ENCODE assay signal across 12 cellular contexts in genomic region chr20:43721429-43722152, GRCh38. TPM values are rescaled to one million over a fixed set of nuclear protein-coding genes. Genes with fewer than 3 reads are reported as not detected.
A peak's percentile ranks its signal among the peaks of the same experiment; 100 is the strongest.
DNase-seq lines count a peak whose midpoint lies in the region; ATAC-seq and TF ChIP-seq lines count a peak whose summit lies in the region.
"Had no signal": no experiment of that assay in that cellular context is flagged by ENCODE, and none has a peak within 500 bp of the region (broad histone marks: within the 10 kb centered on the region; RNA-seq: fewer than 3 reads in every experiment).

No MANE protein-coding gene starts in this region.

- intact Hi-C loops in transverse colon (cut with DNase I; ENCODE audit: low total_unique reads) = no loop called here

- 37 to 53% methylated on average over 2 to 11 of the region's 15 CpGs for WGBS in transverse colon (ENCODE audit: low coverage in 1 of 2), 2 donors

- H3K27ac Mint-ChIP-seq in activated naive CD8-positive, alpha-beta T cell treated with anti-CD3 and anti-CD28 coated beads, Interleukin-2, amount 50 U/mL, for 24 hours = no peak overlapping the region
- no peak overlapping the region for H3K27ac Mint-ChIP-seq in stimulated activated effector memory CD8-positive, alpha-beta T cell treated with anti-CD3 and anti-CD28 coated beads, Interleukin-12 subunit alpha, Interleukin-12 subunit beta, amount 100 ng/mL, for 72 hours

- H3K27me3 Mint-ChIP-seq in activated naive CD8-positive, alpha-beta T cell treated with anti-CD3 and anti-CD28 coated beads, Interleukin-2, amount 50 U/mL, for 24 hours = no peaks in the 10 kb centered on the region

- H3K27ac ChIP-seq in transverse colon = no peak overlapping the region
- H3K27ac ChIP-seq: testis had no signal

- in situ Hi-C loops in transverse colon (cut with MboI; ENCODE audit: low pct_ligation_motif_present in 1 of 4, low pct_unique_long_range_greater_than_20kb in 1 of 4, low sequenced_read_pairs in 3 of 4) = no loop called here

- peaks cover 48% of the 10 kb centered on the region for H3K4me1 Mint-ChIP-seq in activated naive CD8-positive, alpha-beta T cell treated with anti-CD3 and anti-CD28 coated beads, Interleukin-2, amount 50 U/mL, for 24 hours
- peaks cover 6% of the 10 kb centered on the region for H3K4me1 Mint-ChIP-seq in stimulated activated effector memory CD8-positive, alpha-beta T cell treated with anti-CD3 and anti-CD28 coated beads, Interleukin-12 subunit alpha, Interleukin-12 subunit beta, amount 100 ng/mL, for 72 hours

- no peaks in the 10 kb centered on the region for H3K27me3 ChIP-seq in transverse colon
- H3K27me3 ChIP-seq: testis had no signal

- H3K9me3 ChIP-seq in transverse colon = no peaks in the 10 kb centered on the region
- H3K9me3 ChIP-seq: testis had no signal

- H3K4me1 ChIP-seq in transverse colon = peaks cover 0 to 12% (median 6%) of the 10 kb centered on the region in 4 donors
- H3K4me1 ChIP-seq: testis had no signal

- H3K4me3 Mint-ChIP-seq in activated naive CD8-positive, alpha-beta T cell treated with anti-CD3 and anti-CD28 coated beads, Interleukin-2, amount 50 U/mL, for 24 hours = peak overlapping the region; percentile 30
- H3K4me3 Mint-ChIP-seq in stimulated activated effector memory CD8-positive, alpha-beta T cell treated with anti-CD3 and anti-CD28 coated beads, Interleukin-12 subunit alpha, Interleukin-12 subunit beta, amount 100 ng/mL, for 72 hours = no peak overlapping the region

- peak; percentile 34 for DNase-seq in activated T-cell treated with anti-CD3 and anti-CD28 coated beads, Interleukin-2, amount 50 U/mL, for 1 hour
- no peak for DNase-seq in activated T-cell treated with anti-CD3 and anti-CD28 coated beads, Interleukin-2, amount 50 U/mL, for 48 hours
- peak; percentile 52 to 90 for DNase-seq in NCI-H2081 (lab: John Stamatoyannopoulos, UW)
- DNase-seq in activated naive CD8-positive, alpha-beta T cell treated with anti-CD3 and anti-CD28 coated beads, Interleukin-2, amount 50 U/mL, for 24 hours = no peak
- no peak for DNase-seq in stimulated activated effector memory CD8-positive, alpha-beta T cell treated with anti-CD3 and anti-CD28 coated beads, Interleukin-12 subunit alpha, Interleukin-12 subunit beta, amount 100 ng/mL, for 72 hours (ENCODE audit: low spot score in 2 of 2)
- DNase-seq in activated CD8-positive, alpha-beta memory T cell treated with anti-CD3 and anti-CD28 coated beads, Interleukin-2, amount 50 U/mL, for 48 hours = no peak
- DNase-seq in transverse colon = no peak
- DNase-seq: DND-41, NCI-H1105, testis had no signal

- peaks cover 10% of the 10 kb centered on the region for H3K36me3 Mint-ChIP-seq in activated naive CD8-positive, alpha-beta T cell treated with anti-CD3 and anti-CD28 coated beads, Interleukin-2, amount 50 U/mL, for 24 hours (ENCODE audit: low read depth)
- no peaks in the 10 kb centered on the region for H3K36me3 Mint-ChIP-seq in stimulated activated effector memory CD8-positive, alpha-beta T cell treated with anti-CD3 and anti-CD28 coated beads, Interleukin-12 subunit alpha, Interleukin-12 subunit beta, amount 100 ng/mL, for 72 hours

- H3K9me3 Mint-ChIP-seq in activated naive CD8-positive, alpha-beta T cell treated with anti-CD3 and anti-CD28 coated beads, Interleukin-2, amount 50 U/mL, for 24 hours = peaks cover 5% of the 10 kb centered on the region
- peaks cover 2% of the 10 kb centered on the region for H3K9me3 Mint-ChIP-seq in stimulated activated effector memory CD8-positive, alpha-beta T cell treated with anti-CD3 and anti-CD28 coated beads, Interleukin-12 subunit alpha, Interleukin-12 subunit beta, amount 100 ng/mL, for 72 hours

- no peaks in the 10 kb centered on the region for H3K36me3 ChIP-seq in transverse colon

- TF ChIP-seq POLR2A in transverse colon (IDR thresholded peaks at IDR 0.05) = no peak

- no peak for TF ChIP-seq CTCF in transverse colon (IDR thresholded peaks at IDR 0.05)

- ATAC-seq in activated naive CD8-positive, alpha-beta T cell treated with anti-CD3 and anti-CD28 coated beads, Interleukin-2, amount 50 U/mL, for 24 hours = peak; percentile 37
- peak; percentile 43 for ATAC-seq in stimulated activated effector memory CD8-positive, alpha-beta T cell treated with anti-CD3 and anti-CD28 coated beads, Interleukin-12 subunit alpha, Interleukin-12 subunit beta, amount 100 ng/mL, for 72 hours
- no peak for ATAC-seq in HG03457 (IDR thresholded peaks at IDR 0.05; ENCODE audit: unreplicated experiment)

- no peak for TF ChIP-seq EP300 in transverse colon (IDR thresholded peaks at IDR 0.05; ENCODE audit: low read depth)

- H3K4me3 ChIP-seq in transverse colon = no peak overlapping the region
- H3K4me3 ChIP-seq: testis had no signal

RNA-seq across cellular contexts. Expression of gene GTSF1L, which starts 5.2 kb away (rescaled TPM):
- total RNA-seq in transverse colon = not detected
- total RNA-seq: fibroblast of villous mesenchyme had no signal

RNA-seq across cellular contexts. Expression of gene MYBL2, which starts 54.7 kb away (rescaled TPM):
- 100 to 1,000 TPM in 1 of 4 donors, 1 to 10 TPM in 3; 1.1 to 134 (median 2.2) TPM for total RNA-seq in transverse colon

Comparison
In these comparisons a context has a peak if more than half of its experiments do, and no peak if none do; other contexts are left out.
1. DNase-seq: peak in activated T-cell treated with anti-CD3 and anti-CD28 coated beads, Interleukin-2, amount 50 U/mL, for 1 hour (single experiment) and NCI-H2081 (2 of 2); none in activated T-cell treated with anti-CD3 and anti-CD28 coated beads, Interleukin-2, amount 50 U/mL, for 48 hours (0 of 2), activated naive CD8-positive, alpha-beta T cell treated with anti-CD3 and anti-CD28 coated beads, Interleukin-2, amount 50 U/mL, for 24 hours (single experiment), stimulated activated effector memory CD8-positive, alpha-beta T cell treated with anti-CD3 and anti-CD28 coated beads, Interleukin-12 subunit alpha, Interleukin-12 subunit beta, amount 100 ng/mL, for 72 hours (0 of 2), activated CD8-positive, alpha-beta memory T cell treated with anti-CD3 and anti-CD28 coated beads, Interleukin-2, amount 50 U/mL, for 48 hours (single experiment) and transverse colon (single experiment).